9 cellular contexts compared by ENCODE assay signal in genomic region chr3:126745760-126746394, GRCh38. TPM values are rescaled to one million over a fixed set of nuclear protein-coding genes. Genes with fewer than 3 reads are reported as not detected.
A peak's percentile ranks its signal among the peaks of the same experiment; 100 is the strongest.
DNase-seq lines count a peak whose midpoint lies in the region; ATAC-seq, FAIRE-seq and TF ChIP-seq lines count a peak whose summit lies in the region.
"Had no signal": no experiment of that assay in that cellular context is flagged by ENCODE, and none has a peak within 500 bp of the region (broad histone marks: within the 10 kb centered on the region; RNA-seq: fewer than 3 reads in every experiment).

No MANE protein-coding gene starts in this region.

- CTCF ChIA-PET in A549 (lab: Yijun Ruan, JAX): interaction anchor here (0.5 to 2.0 kb wide), 5 partner anchors 9 to 67 kb away, joined by 3 to 7 read pairs (median 3); no protein-coding TSS in a partner anchor

- peak in 1 of 2 experiments; percentile 44 for DNase-seq in A549 (ENCODE audit: low read depth in 1 of 2, low spot score in 1 of 2)
- DNase-seq in coronary artery (ENCODE audit: low spot score): peak; percentile 70
- DNase-seq in mesothelial cell of epicardium (ENCODE audit: low spot score in 2 of 2, unreplicated experiment in 2 of 2): no peak
- DNase-seq in occipital lobe (lab: John Stamatoyannopoulos, UW): no peak
- no peak for DNase-seq in G401 (ENCODE audit: low spot score)

- H3K27me3 Mint-ChIP-seq in mesothelial cell of epicardium (ENCODE audit: low read depth): no peaks in the 10 kb centered on the region

- no peak for TF ChIP-seq EP300 in A549 (IDR thresholded peaks at IDR 0.05)
- TF ChIP-seq EP300 in Ishikawa (IDR thresholded peaks at IDR 0.05; ENCODE audit: borderline replicate concordance): no peak

- H3K4me2 ChIP-seq in A549: peak overlapping the region; percentile 58
- H3K4me2 ChIP-seq: BLaER1 had no signal

- H3K4me1 Mint-ChIP-seq in mesothelial cell of epicardium: peaks cover 20% of the 10 kb centered on the region

- POLR2A ChIA-PET in A549 (lab: Yijun Ruan, JAX): no interaction called here

- TF ChIP-seq RAD21 in A549 (conservative IDR thresholded peaks at IDR 0.05 in 1 of 2, IDR thresholded peaks at IDR 0.05 in 1 of 2) (no peak), Ishikawa (IDR thresholded peaks at IDR 0.05; ENCODE audit: low read depth) (no peak)

- H3K27ac ChIP-seq in A549 (peak overlapping the region in 1 of 2 experiments; percentile 69; a peak in 2 of 6 replicates), coronary artery (peak overlapping the region; percentile 12 to 43)
- H3K27ac ChIP-seq: BLaER1 had no signal

- H3K4me3 ChIP-seq in A549 (no peak overlapping the region), coronary artery (no peak overlapping the region)
- H3K4me3 ChIP-seq: BLaER1 had no signal

- no peak overlapping the region for H3K4me3 Mint-ChIP-seq in mesothelial cell of epicardium

- H3K9me3 ChIP-seq in A549: no peaks in the 10 kb centered on the region
- H3K9me3 ChIP-seq: BLaER1 had no signal

- peak overlapping the region; percentile 22 for H3K27ac Mint-ChIP-seq in mesothelial cell of epicardium

- peaks cover 19% of the 10 kb centered on the region for H3K4me1 ChIP-seq in A549

- 72% methylated on average over 5 of the region's 6 CpGs for WGBS in A549 (ENCODE audit: missing lambda C conversion rate)

- peaks cover 13% of the 10 kb centered on the region for H3K36me3 Mint-ChIP-seq in mesothelial cell of epicardium

- no peaks in the 10 kb centered on the region for H3K9me3 Mint-ChIP-seq in mesothelial cell of epicardium

- no peak for TF ChIP-seq POLR2A in A549 (IDR thresholded peaks at IDR 0.05; ENCODE audit: low read length)

- ATAC-seq in A549 (peak; percentile 37 to 60; a peak in 3 of 6 replicates), GM19452 (IDR thresholded peaks at IDR 0.05; ENCODE audit: unreplicated experiment) (no peak), HG02970 (IDR thresholded peaks at IDR 0.05; ENCODE audit: low FRiP score, unreplicated experiment) (no peak)

- in situ Hi-C loops in G401 (cut with HindIII; ENCODE audit: low sequenced_read_pairs): no loop called here

- no peak for FAIRE-seq in A549 (lab: Jason Lieb, UNC)

- TF ChIP-seq CTCF in A549 (IDR thresholded peaks at IDR 0.05): no peak
- no peak for TF ChIP-seq CTCF in coronary artery (IDR thresholded peaks at IDR 0.05)
- TF ChIP-seq CTCF in mesothelial cell of epicardium (IDR thresholded peaks at IDR 0.05; ENCODE audit: unreplicated experiment): no peak

TF ChIP-seq in A549, 52 proteins besides CTCF, POLR2A, EP300 and RAD21:
- TF ChIP-seq KDM1A (IDR thresholded peaks at IDR 0.05; ENCODE audit: low read depth): no peak
- TF ChIP-seq REST (IDR thresholded peaks at IDR 0.05): no peak
- no peak for TF ChIP-seq SREBF2 (IDR thresholded peaks at IDR 0.05)
- TF ChIP-seq CHD2 (IDR thresholded peaks at IDR 0.05; ENCODE audit: low read length, partially characterized antibody): no peak
- no peak for TF ChIP-seq HOXA7 (CRISPR knock-in tag; IDR thresholded peaks at IDR 0.05)

TF ChIP-seq in Ishikawa, 13 proteins besides CTCF, POLR2A, EP300 and RAD21:
- TF ChIP-seq CEBPB (IDR thresholded peaks at IDR 0.05) (no peak), NFIC (IDR thresholded peaks at IDR 0.05) (peak; percentile 38; the same call in 1 of the 2 replicates)
TF ChIP-seq in Ishikawa: peak in this region for 1.

RNA-seq across cellular contexts. Expression of gene CHCHD6, which starts 41.8 kb away (rescaled TPM):
- polyA plus RNA-seq in A549 (2011; rRNA removed) (13.7 and 15.0 TPM in 2 replicates), A549 (2017; fragmentation: RNase III; extraction: RNeasy Plus Mini Kit Qiagen cat#74134 plus additional on column Dnase treatment) (18.1 to 18.9 TPM (median 18.3 TPM) in 3 replicates)
- polyA plus RNA-seq in A549 (2012; cell fraction: cytosol; rRNA removed): 26.8 and 29.2 TPM in 2 replicates
- polyA plus RNA-seq in A549 (2012; cell fraction: nucleus; rRNA removed): 19.8 and 22.1 TPM in 2 replicates
- 5.8 and 6.6 TPM in 2 replicates for polyA minus RNA-seq in A549 (2011; rRNA and poly(A)+ RNA removed)
- total RNA-seq in mesothelial cell of epicardium (29.7 to 31.2 TPM (median 31.0 TPM) in 3 replicates), occipital lobe (28.2 TPM)
- 32.3 and 36.2 TPM in 2 replicates for total RNA-seq in G401 (2014; rRNA removed; shearing (Covaris generic))

Comparison
In these comparisons a context has a peak if more than half of its experiments do, and no peak if none do; other contexts are left out.
1. ATAC-seq: peak in A549 (2 of 2); none in GM19452 (single experiment) and HG02970 (single experiment).